1 cellular context compared by ENCODE assay signal in the genomic region with DNA sequence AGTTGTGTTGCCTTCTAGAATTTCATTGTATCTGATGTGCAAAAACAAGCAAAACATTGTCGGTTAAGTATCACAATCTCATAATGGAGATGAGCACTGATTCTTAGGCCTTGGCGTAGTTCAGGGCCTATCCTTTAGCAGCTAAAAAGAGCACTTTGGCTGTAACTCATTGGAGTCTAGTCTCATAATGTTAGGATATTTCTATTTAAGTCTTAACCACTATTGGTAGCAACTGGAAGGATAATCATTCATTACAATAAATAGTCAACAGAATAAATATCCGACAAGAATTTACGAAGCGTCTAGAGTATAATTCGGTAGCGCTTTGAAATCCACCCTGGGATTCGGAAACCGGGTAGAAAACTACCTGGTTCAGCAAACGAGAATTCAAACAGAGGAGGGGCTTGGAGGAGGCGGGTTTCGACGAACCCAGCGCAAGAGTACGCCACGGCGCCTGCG.
TF ChIP-seq lines count a peak whose summit lies in the region.

No MANE protein-coding gene starts in this region.

TF ChIP-seq in K562, 482 proteins besides CTCF, POLR2A, EP300 and RAD21 (continued from another document and continues in another):
- TF ChIP-seq, protein P1, sequence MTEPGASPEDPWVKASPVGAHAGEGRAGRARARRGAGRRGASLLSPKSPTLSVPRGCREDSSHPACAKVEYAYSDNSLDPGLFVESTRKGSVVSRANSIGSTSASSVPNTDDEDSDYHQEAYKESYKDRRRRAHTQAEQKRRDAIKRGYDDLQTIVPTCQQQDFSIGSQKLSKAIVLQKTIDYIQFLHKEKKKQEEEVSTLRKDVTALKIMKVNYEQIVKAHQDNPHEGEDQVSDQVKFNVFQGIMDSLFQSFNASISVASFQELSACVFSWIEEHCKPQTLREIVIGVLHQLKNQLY (CRISPR knock-in tag; conservative IDR thresholded peaks at IDR 0.05), result no peak
- TF ChIP-seq KDM5B (IDR thresholded peaks at IDR 0.05; ENCODE audit: insufficient replicate concordance, low read depth, low read length) (no peak), PHF20 (IDR thresholded peaks at IDR 0.05; ENCODE audit: partially characterized antibody) (no peak), NCOA2 (IDR thresholded peaks at IDR 0.05; ENCODE audit: partially characterized antibody in 2 of 2) (no peak), ZNF764 (CRISPR knock-in tag; IDR thresholded peaks at IDR 0.05; ENCODE audit: low read depth) (no peak), JUN (IDR thresholded peaks at IDR 0.05; ENCODE audit: borderline replicate concordance, low read depth, low read length) (no peak), JUN (CRISPR knock-in tag; IDR thresholded peaks at IDR 0.05; ENCODE audit: borderline replicate concordance) (no peak), CCAR2 (IDR thresholded peaks at IDR 0.05; ENCODE audit: low read depth, low read length) (no peak), MXI1 (IDR thresholded peaks at IDR 0.05; ENCODE audit: low read depth, low read length) (no peak), ILK (tag; IDR thresholded peaks at IDR 0.05; ENCODE audit: borderline replicate concordance, low read depth) (no peak), MCM2 (IDR thresholded peaks at IDR 0.05; ENCODE audit: low read depth) (no peak), MECOM (CRISPR knock-in tag; IDR thresholded peaks at IDR 0.05) (no peak), SP2 (IDR thresholded peaks at IDR 0.05; ENCODE audit: extremely low read depth, low read depth, low read length, poor library complexity, severe bottlenecking) (no peak), POLR2H (tag; IDR thresholded peaks at IDR 0.05; ENCODE audit: low read depth) (peak; percentile 29; the same call in 1 of the 2 replicates), ZNF583 (CRISPR knock-in tag; IDR thresholded peaks at IDR 0.05) (no peak), NFATC3 (IDR thresholded peaks at IDR 0.05) (0 out of 2 replicates have a peak, but pooled peaks have one; percentile 17), RBM22 (IDR thresholded peaks at IDR 0.05; ENCODE audit: low read depth, low read length, poor library complexity, severe bottlenecking) (no peak), ZKSCAN3 (CRISPR knock-in tag; IDR thresholded peaks at IDR 0.05) (no peak), SMARCE1 (IDR thresholded peaks at IDR 0.05) (no peak), ZNF224 (CRISPR knock-in tag; IDR thresholded peaks at IDR 0.05) (no peak), ZC3H8 (IDR thresholded peaks at IDR 0.05) (no peak), NFXL1 (CRISPR knock-in tag; IDR thresholded peaks at IDR 0.05) (no peak), RAD51 (IDR thresholded peaks at IDR 0.05; ENCODE audit: borderline replicate concordance, low read depth) (0 out of 2 replicates have a peak, but pooled peaks have one; percentile 18), ZNF282 (CRISPR knock-in tag; IDR thresholded peaks at IDR 0.05) (no peak), ZNF311 (CRISPR knock-in tag; IDR thresholded peaks at IDR 0.05) (no peak), SREBF2 (CRISPR knock-in tag; IDR thresholded peaks at IDR 0.05) (no peak), ATF7 (IDR thresholded peaks at IDR 0.05) (no peak), CBX8 (IDR thresholded peaks at IDR 0.05; ENCODE audit: borderline replicate concordance, extremely low read depth, low read depth, low read length, poor library complexity, severe bottlenecking) (no peak), SRF (CRISPR knock-in tag; IDR thresholded peaks at IDR 0.05) (0 out of 4 replicates have a peak, but pooled peaks of 1 of the 2 experiments have one; percentile 19), RBM39 (optimal IDR thresholded peaks at IDR 0.05; ENCODE audit: low read depth, low read length) (no peak), L3MBTL2 (IDR thresholded peaks at IDR 0.05) (no peak), GATAD2A (IDR thresholded peaks at IDR 0.05) (no peak)
- TF ChIP-seq, protein P2, sequence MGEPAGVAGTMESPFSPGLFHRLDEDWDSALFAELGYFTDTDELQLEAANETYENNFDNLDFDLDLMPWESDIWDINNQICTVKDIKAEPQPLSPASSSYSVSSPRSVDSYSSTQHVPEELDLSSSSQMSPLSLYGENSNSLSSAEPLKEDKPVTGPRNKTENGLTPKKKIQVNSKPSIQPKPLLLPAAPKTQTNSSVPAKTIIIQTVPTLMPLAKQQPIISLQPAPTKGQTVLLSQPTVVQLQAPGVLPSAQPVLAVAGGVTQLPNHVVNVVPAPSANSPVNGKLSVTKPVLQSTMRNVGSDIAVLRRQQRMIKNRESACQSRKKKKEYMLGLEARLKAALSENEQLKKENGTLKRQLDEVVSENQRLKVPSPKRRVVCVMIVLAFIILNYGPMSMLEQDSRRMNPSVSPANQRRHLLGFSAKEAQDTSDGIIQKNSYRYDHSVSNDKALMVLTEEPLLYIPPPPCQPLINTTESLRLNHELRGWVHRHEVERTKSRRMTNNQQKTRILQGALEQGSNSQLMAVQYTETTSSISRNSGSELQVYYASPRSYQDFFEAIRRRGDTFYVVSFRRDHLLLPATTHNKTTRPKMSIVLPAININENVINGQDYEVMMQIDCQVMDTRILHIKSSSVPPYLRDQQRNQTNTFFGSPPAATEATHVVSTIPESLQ (CRISPR knock-in tag; IDR thresholded peaks at IDR 0.05), result no peak
- TF ChIP-seq, protein P3, sequence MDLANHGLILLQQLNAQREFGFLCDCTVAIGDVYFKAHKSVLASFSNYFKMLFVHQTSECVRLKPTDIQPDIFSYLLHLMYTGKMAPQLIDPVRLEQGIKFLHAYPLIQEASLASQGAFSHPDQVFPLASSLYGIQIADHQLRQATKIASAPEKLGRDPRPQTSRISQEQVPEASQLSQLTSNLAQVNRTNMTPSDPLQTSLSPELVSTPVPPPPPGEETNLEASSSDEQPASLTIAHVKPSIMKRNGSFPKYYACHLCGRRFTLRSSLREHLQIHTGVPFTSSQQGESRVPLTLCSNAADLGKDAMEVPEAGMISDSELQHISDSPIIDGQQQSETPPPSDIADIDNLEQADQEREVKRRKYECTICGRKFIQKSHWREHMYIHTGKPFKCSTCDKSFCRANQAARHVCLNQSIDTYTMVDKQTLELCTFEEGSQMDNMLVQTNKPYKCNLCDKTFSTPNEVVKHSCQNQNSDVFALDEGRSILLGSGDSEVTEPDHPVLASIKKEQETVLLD (IDR thresholded peaks at IDR 0.05), result 0 out of 2 replicates have a peak, but pooled peaks have one; percentile 89
- TF ChIP-seq, protein P4, sequence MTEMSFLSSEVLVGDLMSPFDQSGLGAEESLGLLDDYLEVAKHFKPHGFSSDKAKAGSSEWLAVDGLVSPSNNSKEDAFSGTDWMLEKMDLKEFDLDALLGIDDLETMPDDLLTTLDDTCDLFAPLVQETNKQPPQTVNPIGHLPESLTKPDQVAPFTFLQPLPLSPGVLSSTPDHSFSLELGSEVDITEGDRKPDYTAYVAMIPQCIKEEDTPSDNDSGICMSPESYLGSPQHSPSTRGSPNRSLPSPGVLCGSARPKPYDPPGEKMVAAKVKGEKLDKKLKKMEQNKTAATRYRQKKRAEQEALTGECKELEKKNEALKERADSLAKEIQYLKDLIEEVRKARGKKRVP (CRISPR knock-in tag; IDR thresholded peaks at IDR 0.05), result no peak
- TF ChIP-seq, protein P5, sequence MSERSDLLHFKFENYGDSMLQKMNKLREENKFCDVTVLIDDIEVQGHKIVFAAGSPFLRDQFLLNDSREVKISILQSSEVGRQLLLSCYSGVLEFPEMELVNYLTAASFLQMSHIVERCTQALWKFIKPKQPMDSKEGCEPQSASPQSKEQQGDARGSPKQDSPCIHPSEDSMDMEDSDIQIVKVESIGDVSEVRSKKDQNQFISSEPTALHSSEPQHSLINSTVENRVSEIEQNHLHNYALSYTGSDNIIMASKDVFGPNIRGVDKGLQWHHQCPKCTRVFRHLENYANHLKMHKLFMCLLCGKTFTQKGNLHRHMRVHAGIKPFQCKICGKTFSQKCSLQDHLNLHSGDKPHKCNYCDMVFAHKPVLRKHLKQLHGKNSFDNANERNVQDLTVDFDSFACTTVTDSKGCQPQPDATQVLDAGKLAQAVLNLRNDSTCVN (CRISPR knock-in tag; IDR thresholded peaks at IDR 0.05), result no peak
- TF ChIP-seq, protein P6, sequence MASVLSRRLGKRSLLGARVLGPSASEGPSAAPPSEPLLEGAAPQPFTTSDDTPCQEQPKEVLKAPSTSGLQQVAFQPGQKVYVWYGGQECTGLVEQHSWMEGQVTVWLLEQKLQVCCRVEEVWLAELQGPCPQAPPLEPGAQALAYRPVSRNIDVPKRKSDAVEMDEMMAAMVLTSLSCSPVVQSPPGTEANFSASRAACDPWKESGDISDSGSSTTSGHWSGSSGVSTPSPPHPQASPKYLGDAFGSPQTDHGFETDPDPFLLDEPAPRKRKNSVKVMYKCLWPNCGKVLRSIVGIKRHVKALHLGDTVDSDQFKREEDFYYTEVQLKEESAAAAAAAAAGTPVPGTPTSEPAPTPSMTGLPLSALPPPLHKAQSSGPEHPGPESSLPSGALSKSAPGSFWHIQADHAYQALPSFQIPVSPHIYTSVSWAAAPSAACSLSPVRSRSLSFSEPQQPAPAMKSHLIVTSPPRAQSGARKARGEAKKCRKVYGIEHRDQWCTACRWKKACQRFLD (CRISPR knock-in tag; IDR thresholded peaks at IDR 0.05), result no peak; the same call in 1 of the 2 replicates
- TF ChIP-seq, protein P7, sequence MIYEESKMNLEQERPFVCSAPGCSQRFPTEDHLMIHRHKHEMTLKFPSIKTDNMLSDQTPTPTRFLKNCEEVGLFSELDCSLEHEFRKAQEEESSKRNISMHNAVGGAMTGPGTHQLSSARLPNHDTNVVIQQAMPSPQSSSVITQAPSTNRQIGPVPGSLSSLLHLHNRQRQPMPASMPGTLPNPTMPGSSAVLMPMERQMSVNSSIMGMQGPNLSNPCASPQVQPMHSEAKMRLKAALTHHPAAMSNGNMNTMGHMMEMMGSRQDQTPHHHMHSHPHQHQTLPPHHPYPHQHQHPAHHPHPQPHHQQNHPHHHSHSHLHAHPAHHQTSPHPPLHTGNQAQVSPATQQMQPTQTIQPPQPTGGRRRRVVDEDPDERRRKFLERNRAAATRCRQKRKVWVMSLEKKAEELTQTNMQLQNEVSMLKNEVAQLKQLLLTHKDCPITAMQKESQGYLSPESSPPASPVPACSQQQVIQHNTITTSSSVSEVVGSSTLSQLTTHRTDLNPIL (CRISPR knock-in tag; IDR thresholded peaks at IDR 0.05), result no peak
- TF ChIP-seq, protein P8, sequence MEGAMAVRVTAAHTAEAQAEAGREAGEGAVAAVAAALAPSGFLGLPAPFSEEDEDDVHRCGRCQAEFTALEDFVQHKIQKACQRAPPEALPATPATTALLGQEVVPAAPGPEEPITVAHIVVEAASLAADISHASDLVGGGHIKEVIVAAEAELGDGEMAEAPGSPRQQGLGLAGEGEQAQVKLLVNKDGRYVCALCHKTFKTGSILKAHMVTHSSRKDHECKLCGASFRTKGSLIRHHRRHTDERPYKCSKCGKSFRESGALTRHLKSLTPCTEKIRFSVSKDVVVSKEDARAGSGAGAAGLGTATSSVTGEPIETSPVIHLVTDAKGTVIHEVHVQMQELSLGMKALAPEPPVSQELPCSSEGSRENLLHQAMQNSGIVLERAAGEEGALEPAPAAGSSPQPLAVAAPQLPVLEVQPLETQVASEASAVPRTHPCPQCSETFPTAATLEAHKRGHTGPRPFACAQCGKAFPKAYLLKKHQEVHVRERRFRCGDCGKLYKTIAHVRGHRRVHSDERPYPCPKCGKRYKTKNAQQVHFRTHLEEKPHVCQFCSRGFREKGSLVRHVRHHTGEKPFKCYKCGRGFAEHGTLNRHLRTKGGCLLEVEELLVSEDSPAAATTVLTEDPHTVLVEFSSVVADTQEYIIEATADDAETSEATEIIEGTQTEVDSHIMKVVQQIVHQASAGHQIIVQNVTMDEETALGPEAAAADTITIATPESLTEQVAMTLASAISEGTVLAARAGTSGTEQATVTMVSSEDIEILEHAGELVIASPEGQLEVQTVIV (CRISPR knock-in tag; IDR thresholded peaks at IDR 0.05; ENCODE audit: borderline replicate concordance), result no peak
- TF ChIP-seq, protein P9, sequence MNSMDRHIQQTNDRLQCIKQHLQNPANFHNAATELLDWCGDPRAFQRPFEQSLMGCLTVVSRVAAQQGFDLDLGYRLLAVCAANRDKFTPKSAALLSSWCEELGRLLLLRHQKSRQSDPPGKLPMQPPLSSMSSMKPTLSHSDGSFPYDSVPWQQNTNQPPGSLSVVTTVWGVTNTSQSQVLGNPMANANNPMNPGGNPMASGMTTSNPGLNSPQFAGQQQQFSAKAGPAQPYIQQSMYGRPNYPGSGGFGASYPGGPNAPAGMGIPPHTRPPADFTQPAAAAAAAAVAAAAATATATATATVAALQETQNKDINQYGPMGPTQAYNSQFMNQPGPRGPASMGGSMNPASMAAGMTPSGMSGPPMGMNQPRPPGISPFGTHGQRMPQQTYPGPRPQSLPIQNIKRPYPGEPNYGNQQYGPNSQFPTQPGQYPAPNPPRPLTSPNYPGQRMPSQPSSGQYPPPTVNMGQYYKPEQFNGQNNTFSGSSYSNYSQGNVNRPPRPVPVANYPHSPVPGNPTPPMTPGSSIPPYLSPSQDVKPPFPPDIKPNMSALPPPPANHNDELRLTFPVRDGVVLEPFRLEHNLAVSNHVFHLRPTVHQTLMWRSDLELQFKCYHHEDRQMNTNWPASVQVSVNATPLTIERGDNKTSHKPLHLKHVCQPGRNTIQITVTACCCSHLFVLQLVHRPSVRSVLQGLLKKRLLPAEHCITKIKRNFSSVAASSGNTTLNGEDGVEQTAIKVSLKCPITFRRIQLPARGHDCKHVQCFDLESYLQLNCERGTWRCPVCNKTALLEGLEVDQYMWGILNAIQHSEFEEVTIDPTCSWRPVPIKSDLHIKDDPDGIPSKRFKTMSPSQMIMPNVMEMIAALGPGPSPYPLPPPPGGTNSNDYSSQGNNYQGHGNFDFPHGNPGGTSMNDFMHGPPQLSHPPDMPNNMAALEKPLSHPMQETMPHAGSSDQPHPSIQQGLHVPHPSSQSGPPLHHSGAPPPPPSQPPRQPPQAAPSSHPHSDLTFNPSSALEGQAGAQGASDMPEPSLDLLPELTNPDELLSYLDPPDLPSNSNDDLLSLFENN (IDR thresholded peaks at IDR 0.05; ENCODE audit: low read depth in 2 of 2, low read length in 2 of 2), result no peak
- TF ChIP-seq, protein P10, sequence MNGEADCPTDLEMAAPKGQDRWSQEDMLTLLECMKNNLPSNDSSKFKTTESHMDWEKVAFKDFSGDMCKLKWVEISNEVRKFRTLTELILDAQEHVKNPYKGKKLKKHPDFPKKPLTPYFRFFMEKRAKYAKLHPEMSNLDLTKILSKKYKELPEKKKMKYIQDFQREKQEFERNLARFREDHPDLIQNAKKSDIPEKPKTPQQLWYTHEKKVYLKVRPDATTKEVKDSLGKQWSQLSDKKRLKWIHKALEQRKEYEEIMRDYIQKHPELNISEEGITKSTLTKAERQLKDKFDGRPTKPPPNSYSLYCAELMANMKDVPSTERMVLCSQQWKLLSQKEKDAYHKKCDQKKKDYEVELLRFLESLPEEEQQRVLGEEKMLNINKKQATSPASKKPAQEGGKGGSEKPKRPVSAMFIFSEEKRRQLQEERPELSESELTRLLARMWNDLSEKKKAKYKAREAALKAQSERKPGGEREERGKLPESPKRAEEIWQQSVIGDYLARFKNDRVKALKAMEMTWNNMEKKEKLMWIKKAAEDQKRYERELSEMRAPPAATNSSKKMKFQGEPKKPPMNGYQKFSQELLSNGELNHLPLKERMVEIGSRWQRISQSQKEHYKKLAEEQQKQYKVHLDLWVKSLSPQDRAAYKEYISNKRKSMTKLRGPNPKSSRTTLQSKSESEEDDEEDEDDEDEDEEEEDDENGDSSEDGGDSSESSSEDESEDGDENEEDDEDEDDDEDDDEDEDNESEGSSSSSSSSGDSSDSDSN (IDR thresholded peaks at IDR 0.05; ENCODE audit: borderline replicate concordance in 1 of 2, low read depth in 2 of 2, low read length in 2 of 2), result 0 out of 4 replicates have a peak, but pooled peaks of 1 of the 2 experiments have one; percentile 51
- TF ChIP-seq, protein P11, sequence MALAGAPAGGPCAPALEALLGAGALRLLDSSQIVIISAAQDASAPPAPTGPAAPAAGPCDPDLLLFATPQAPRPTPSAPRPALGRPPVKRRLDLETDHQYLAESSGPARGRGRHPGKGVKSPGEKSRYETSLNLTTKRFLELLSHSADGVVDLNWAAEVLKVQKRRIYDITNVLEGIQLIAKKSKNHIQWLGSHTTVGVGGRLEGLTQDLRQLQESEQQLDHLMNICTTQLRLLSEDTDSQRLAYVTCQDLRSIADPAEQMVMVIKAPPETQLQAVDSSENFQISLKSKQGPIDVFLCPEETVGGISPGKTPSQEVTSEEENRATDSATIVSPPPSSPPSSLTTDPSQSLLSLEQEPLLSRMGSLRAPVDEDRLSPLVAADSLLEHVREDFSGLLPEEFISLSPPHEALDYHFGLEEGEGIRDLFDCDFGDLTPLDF (CRISPR knock-in tag; IDR thresholded peaks at IDR 0.05), result no peak
